In genomic region chr3:168653255-168653654, GRCh38 we compare ENCODE assay signal across 1 cellular context.
TF ChIP-seq lines count a peak whose summit lies in the region.

No MANE protein-coding gene starts in this region.

TF ChIP-seq in WTC11, 78 proteins besides CTCF, POLR2A, EP300 and RAD21 (continued from another document):
- TF ChIP-seq STAT6 (CRISPR knock-in tag; conservative IDR thresholded peaks at IDR 0.05; ENCODE audit: low read depth) = no peak
- TF ChIP-seq RORB (CRISPR knock-in tag; IDR thresholded peaks at IDR 0.05) = no peak
- no peak for TF ChIP-seq JUN (CRISPR knock-in tag; IDR thresholded peaks at IDR 0.05)
- TF ChIP-seq AFF4 (CRISPR knock-in tag; IDR thresholded peaks at IDR 0.05; ENCODE audit: borderline replicate concordance) = no peak
- TF ChIP-seq PREB (CRISPR knock-in tag; IDR thresholded peaks at IDR 0.05; ENCODE audit: borderline replicate concordance) = no peak
- TF ChIP-seq ZNF281 (CRISPR knock-in tag; IDR thresholded peaks at IDR 0.05) = no peak
- no peak for TF ChIP-seq ELF4 (CRISPR knock-in tag; IDR thresholded peaks at IDR 0.05; ENCODE audit: low read depth)
- no peak for TF ChIP-seq ATF6 (CRISPR knock-in tag; IDR thresholded peaks at IDR 0.05)
- no peak for TF ChIP-seq FOXK1 (CRISPR knock-in tag; IDR thresholded peaks at IDR 0.05)
- TF ChIP-seq ZNF219 (CRISPR knock-in tag; IDR thresholded peaks at IDR 0.05; ENCODE audit: borderline replicate concordance) = no peak
- no peak for TF ChIP-seq RELA (CRISPR knock-in tag; IDR thresholded peaks at IDR 0.05; ENCODE audit: borderline replicate concordance)
- no peak for TF ChIP-seq ETV6 (CRISPR knock-in tag; IDR thresholded peaks at IDR 0.05)
